Comparison of ENCODE assay signal across 12 cellular contexts in genomic region chr10:19929466-19930140, GRCh38.
DNase-seq lines count a peak whose midpoint lies in the region; ATAC-seq, FAIRE-seq and TF ChIP-seq lines count a peak whose summit lies in the region.
"Had no signal": no experiment of that assay in that cellular context is flagged by ENCODE, and none has a peak within 500 bp of the region (broad histone marks: within the 10 kb centered on the region; RNA-seq: fewer than 3 reads in every experiment).

No MANE protein-coding gene starts in this region.

- no peak for TF ChIP-seq POLR2A in sigmoid colon (IDR thresholded peaks at IDR 0.05)

- POLR2A ChIA-PET in naive thymus-derived CD8-positive, alpha-beta T cell (lab: Charles Lee) = no interaction called here

- 73% methylated on average over 3 of the region's 3 CpGs for WGBS in hepatocyte (ENCODE audit: low lambda C conversion rate, missing lambda C conversion rate)
- 31 to 57% methylated on average over 3 of the region's 3 CpGs for WGBS in sigmoid colon, 2 donors

- H3K4me1 ChIP-seq in hepatocyte (ENCODE audit: insufficient read depth) = no peaks in the 10 kb centered on the region
- peaks cover 0 to 37% (median 34%) of the 10 kb centered on the region in 4 donors for H3K4me1 ChIP-seq in sigmoid colon

- H3K4me3 ChIP-seq in astrocyte of the spinal cord (ENCODE audit: low read depth, low read length) = no peak overlapping the region
- no peak overlapping the region for H3K4me3 ChIP-seq in hepatocyte
- H3K4me3 ChIP-seq in sigmoid colon = no peak overlapping the region

- intact Hi-C loops in sigmoid colon (cut with DNase I) = no loop called here

- no peak for ATAC-seq in naive thymus-derived CD8-positive, alpha-beta T cell
- ATAC-seq: activated naive CD8-positive, alpha-beta T cell treated with anti-CD3 and anti-CD28 coated beads, Interleukin-2, amount 50 U/mL, for 24 hours had no signal

- in situ Hi-C loops in astrocyte of the spinal cord (cut with HindIII; ENCODE audit: low sequenced_read_pairs) = no loop called here

- H3K4me2 ChIP-seq in hepatocyte = no peak overlapping the region

- H3K9me3 ChIP-seq in hepatocyte (ENCODE audit: low read depth) = no peaks in the 10 kb centered on the region
- no peaks in the 10 kb centered on the region for H3K9me3 ChIP-seq in sigmoid colon

- H2AFZ ChIP-seq in hepatocyte = no peak overlapping the region

- H3K27ac ChIP-seq in hepatocyte (no peak overlapping the region), sigmoid colon (peak overlapping the region; percentile 16 to 84 (median 34))

- no peaks in the 10 kb centered on the region for H3K27me3 Mint-ChIP-seq in HFFc6 (ENCODE audit: insufficient read depth)
- no peaks in the 10 kb centered on the region for H3K27me3 Mint-ChIP-seq in naive thymus-derived CD8-positive, alpha-beta T cell
- H3K27me3 Mint-ChIP-seq: activated CD4-positive, alpha-beta T cell treated with anti-CD3 and anti-CD28 coated beads, Interleukin-2, amount 10 ng/mL, durations not matched to agents 24 days and 14 days; activated naive CD8-positive, alpha-beta T cell treated with anti-CD3 and anti-CD28 coated beads, Interleukin-2, amount 50 U/mL, for 24 hours had no signal

- peaks cover 5% of the 10 kb centered on the region for H3K36me3 Mint-ChIP-seq in HFFc6 (ENCODE audit: low read depth)
- H3K36me3 Mint-ChIP-seq in naive thymus-derived CD8-positive, alpha-beta T cell = peaks cover 0 to 5% (median 0%) of the 10 kb centered on the region in 3 donors

- H3K4me1 Mint-ChIP-seq in HFFc6 (ENCODE audit: low read depth) = no peaks in the 10 kb centered on the region
- peaks cover 0 to 3% (median 0%) of the 10 kb centered on the region in 4 donors for H3K4me1 Mint-ChIP-seq in naive thymus-derived CD8-positive, alpha-beta T cell
- H3K4me1 Mint-ChIP-seq: activated CD4-positive, alpha-beta T cell treated with anti-CD3 and anti-CD28 coated beads, Interleukin-2, amount 10 ng/mL, durations not matched to agents 24 days and 14 days; activated naive CD8-positive, alpha-beta T cell treated with anti-CD3 and anti-CD28 coated beads, Interleukin-2, amount 50 U/mL, for 24 hours had no signal

- TF ChIP-seq CTCF in D721Med (IDR thresholded peaks at IDR 0.05; ENCODE audit: insufficient read depth, missing control alignments) (no peak), astrocyte of the spinal cord (IDR thresholded peaks at IDR 0.05; ENCODE audit: low read depth, low read length) (no peak), hepatocyte (IDR thresholded peaks at IDR 0.05; ENCODE audit: poor library complexity) (no peak), sigmoid colon (IDR thresholded peaks at IDR 0.05) (no peak), HFFc6 (IDR thresholded peaks at IDR 0.05) (no peak)

- H3K9me2 ChIP-seq in hepatocyte (replicated peaks; ENCODE audit: insufficient read depth) = no peaks in the 10 kb centered on the region

- no peak overlapping the region for H3K27ac Mint-ChIP-seq in HFFc6
- H3K27ac Mint-ChIP-seq in naive thymus-derived CD8-positive, alpha-beta T cell = no peak overlapping the region
- H3K27ac Mint-ChIP-seq: activated CD4-positive, alpha-beta T cell treated with anti-CD3 and anti-CD28 coated beads, Interleukin-2, amount 10 ng/mL, durations not matched to agents 24 days and 14 days; activated naive CD8-positive, alpha-beta T cell treated with anti-CD3 and anti-CD28 coated beads, Interleukin-2, amount 50 U/mL, for 24 hours had no signal

- H3K4me3 Mint-ChIP-seq in HFFc6 = no peak overlapping the region
- H3K4me3 Mint-ChIP-seq in naive thymus-derived CD8-positive, alpha-beta T cell = no peak overlapping the region
- H3K4me3 Mint-ChIP-seq: activated CD4-positive, alpha-beta T cell treated with anti-CD3 and anti-CD28 coated beads, Interleukin-2, amount 10 ng/mL, durations not matched to agents 24 days and 14 days; activated naive CD8-positive, alpha-beta T cell treated with anti-CD3 and anti-CD28 coated beads, Interleukin-2, amount 50 U/mL, for 24 hours had no signal

- H4K20me1 ChIP-seq in hepatocyte (ENCODE audit: insufficient read depth, poor library complexity, severe bottlenecking) = no peaks in the 10 kb centered on the region

- H3K36me3 ChIP-seq in hepatocyte (replicated peaks; ENCODE audit: insufficient read depth, low read depth) (no peaks in the 10 kb centered on the region), sigmoid colon (no peaks in the 10 kb centered on the region)

- peak; percentile 16 for FAIRE-seq in D721Med (lab: Jason Lieb, UNC)
- FAIRE-seq: GM18507 had no signal

- DNase-seq in D721Med (ENCODE audit: insufficient read length, low spot score) (no peak), astrocyte of the spinal cord (ENCODE audit: low read depth, low spot score) (peak; percentile 87), hepatocyte (ENCODE audit: low spot score) (peak; percentile 11), sigmoid colon (no peak), NCI-H510A (lab: John Stamatoyannopoulos, UW) (no peak), ecto neural progenitor cell (ENCODE audit: low spot score) (no peak), HFFc6 (no peak)
- no peak for DNase-seq in naive thymus-derived CD8-positive, alpha-beta T cell
- DNase-seq: activated CD4-positive, alpha-beta T cell treated with anti-CD3 and anti-CD28 coated beads, Interleukin-2, amount 10 ng/mL, durations not matched to agents 24 days and 14 days; activated naive CD8-positive, alpha-beta T cell treated with anti-CD3 and anti-CD28 coated beads, Interleukin-2, amount 50 U/mL, for 24 hours; NCI-H187 treated with DMSO at 0.1 percent for 48 hours had no signal

- H3K27me3 ChIP-seq in hepatocyte = no peaks in the 10 kb centered on the region
- no peaks in the 10 kb centered on the region for H3K27me3 ChIP-seq in sigmoid colon

- H3K9me3 Mint-ChIP-seq in HFFc6 = peaks cover 72% of the 10 kb centered on the region
- H3K9me3 Mint-ChIP-seq in naive thymus-derived CD8-positive, alpha-beta T cell = peaks cover 0 to 13% (median 0%) of the 10 kb centered on the region in 9 donors

- H3K79me2 ChIP-seq in hepatocyte = no peaks in the 10 kb centered on the region

- TF ChIP-seq EP300 in sigmoid colon (IDR thresholded peaks at IDR 0.05) = no peak

Comparison
In these comparisons a context has a peak if more than half of its experiments do, and no peak if none do; other contexts are left out.
1. DNase-seq: peak in astrocyte of the spinal cord (single experiment) and hepatocyte (single experiment); none in D721Med (single experiment), sigmoid colon (single experiment), NCI-H510A (single experiment), ecto neural progenitor cell (single experiment), HFFc6 (single experiment) and naive thymus-derived CD8-positive, alpha-beta T cell (0 of 10).